ENCODE assay signal across 8 cellular contexts in genomic region chr19:46579286-46579944, GRCh38. TPM values are rescaled to one million over a fixed set of nuclear protein-coding genes. Genes with fewer than 3 reads are reported as not detected.
DNase-seq lines count a peak whose midpoint lies in the region; ATAC-seq and TF ChIP-seq lines count a peak whose summit lies in the region.

No MANE protein-coding gene starts in this region.

- peak overlapping the region; percentile 56 for H3K27ac Mint-ChIP-seq in activated T-cell treated with anti-CD3 and anti-CD28 coated beads, Interleukin-2, amount 50 U/mL, for 72 hours
- H3K27ac Mint-ChIP-seq in memory B cell: peak overlapping the region; percentile 63
- no peak overlapping the region for H3K27ac Mint-ChIP-seq in activated T-helper 2 cell treated with anti-CD3 and anti-CD28 coated beads, Interferon-gamma antibody, Interleukin-2, Interleukin-4, amounts not matched to agents 10 μg/mL and 5 μg/mL and 100 μg/mL, durations not matched to agents 14 hours and 24 hours and 36 hours

- TF ChIP-seq CTCF in AG09309 (IDR thresholded peaks at IDR 0.05; ENCODE audit: control insufficient read depth, insufficient read depth, low read depth, low read length, missing control alignments): peak; percentile 43
- no peak for TF ChIP-seq CTCF in gastroesophageal sphincter (IDR thresholded peaks at IDR 0.05)

- H3K4me3 ChIP-seq in AG09309 (ENCODE audit: control insufficient read depth, low read depth, low read length): no peak overlapping the region
- H3K4me3 ChIP-seq in gastroesophageal sphincter: no peak overlapping the region

- ATAC-seq in activated T-cell treated with anti-CD3 and anti-CD28 coated beads, Interleukin-2, amount 50 U/mL, for 72 hours (replicated peaks in 1 of 2): peak in 1 of 2 donors; percentile 36
- peak; percentile 37 for ATAC-seq in memory B cell (ENCODE audit: low read depth)
- no peak for ATAC-seq in gastroesophageal sphincter
- no peak for ATAC-seq in GM21786 (IDR thresholded peaks at IDR 0.05; ENCODE audit: unreplicated experiment)

- TF ChIP-seq POLR2A in gastroesophageal sphincter (IDR thresholded peaks at IDR 0.05): no peak

- no peaks in the 10 kb centered on the region for H3K9me3 ChIP-seq in gastroesophageal sphincter

- H3K36me3 ChIP-seq in gastroesophageal sphincter: no peaks in the 10 kb centered on the region

- peaks cover 20% of the 10 kb centered on the region for H3K4me1 Mint-ChIP-seq in activated T-cell treated with anti-CD3 and anti-CD28 coated beads, Interleukin-2, amount 50 U/mL, for 72 hours (ENCODE audit: low read depth)
- H3K4me1 Mint-ChIP-seq in memory B cell: peaks cover 9% of the 10 kb centered on the region
- H3K4me1 Mint-ChIP-seq in activated T-helper 2 cell treated with anti-CD3 and anti-CD28 coated beads, Interferon-gamma antibody, Interleukin-2, Interleukin-4, amounts not matched to agents 10 μg/mL and 5 μg/mL and 100 μg/mL, durations not matched to agents 14 hours and 24 hours and 36 hours (ENCODE audit: low read depth): peaks cover 14% of the 10 kb centered on the region

- no peaks in the 10 kb centered on the region for H3K4me1 ChIP-seq in gastroesophageal sphincter

- intact Hi-C loops in activated T-helper 2 cell treated with anti-CD3 and anti-CD28 coated beads, Interferon-gamma antibody, Interleukin-2, Interleukin-4, amounts not matched to agents 10 μg/mL and 5 μg/mL and 100 μg/mL, durations not matched to agents 14 hours and 24 hours and 36 hours (cut with micrococcal nuclease): no loop called here

- H3K27ac ChIP-seq in gastroesophageal sphincter: no peak overlapping the region

- no peaks in the 10 kb centered on the region for H3K36me3 Mint-ChIP-seq in activated T-cell treated with anti-CD3 and anti-CD28 coated beads, Interleukin-2, amount 50 U/mL, for 72 hours (ENCODE audit: insufficient read depth in 2 of 2)
- H3K36me3 Mint-ChIP-seq in memory B cell: peaks cover 7% of the 10 kb centered on the region
- no peaks in the 10 kb centered on the region for H3K36me3 Mint-ChIP-seq in activated T-helper 2 cell treated with anti-CD3 and anti-CD28 coated beads, Interferon-gamma antibody, Interleukin-2, Interleukin-4, amounts not matched to agents 10 μg/mL and 5 μg/mL and 100 μg/mL, durations not matched to agents 14 hours and 24 hours and 36 hours (ENCODE audit: low read depth)

- WGBS in gastroesophageal sphincter (ENCODE audit: low coverage in 1 of 2), 2 donors: 52 to 53% methylated on average over 9 to 10 of the region's 10 CpGs

- no peaks in the 10 kb centered on the region for H3K9me3 Mint-ChIP-seq in activated T-cell treated with anti-CD3 and anti-CD28 coated beads, Interleukin-2, amount 50 U/mL, for 72 hours
- peaks cover 5% of the 10 kb centered on the region for H3K9me3 Mint-ChIP-seq in memory B cell
- no peaks in the 10 kb centered on the region for H3K9me3 Mint-ChIP-seq in activated T-helper 2 cell treated with anti-CD3 and anti-CD28 coated beads, Interferon-gamma antibody, Interleukin-2, Interleukin-4, amounts not matched to agents 10 μg/mL and 5 μg/mL and 100 μg/mL, durations not matched to agents 14 hours and 24 hours and 36 hours

- no peaks in the 10 kb centered on the region for H3K27me3 ChIP-seq in gastroesophageal sphincter

- H3K27me3 Mint-ChIP-seq in activated T-cell treated with anti-CD3 and anti-CD28 coated beads, Interleukin-2, amount 50 U/mL, for 72 hours (ENCODE audit: low read depth): no peaks in the 10 kb centered on the region
- H3K27me3 Mint-ChIP-seq in memory B cell: no peaks in the 10 kb centered on the region
- H3K27me3 Mint-ChIP-seq in activated T-helper 2 cell treated with anti-CD3 and anti-CD28 coated beads, Interferon-gamma antibody, Interleukin-2, Interleukin-4, amounts not matched to agents 10 μg/mL and 5 μg/mL and 100 μg/mL, durations not matched to agents 14 hours and 24 hours and 36 hours (ENCODE audit: low read depth): peaks cover 15% of the 10 kb centered on the region

- TF ChIP-seq EP300 in gastroesophageal sphincter (IDR thresholded peaks at IDR 0.05): no peak

- H3K4me3 Mint-ChIP-seq in activated T-cell treated with anti-CD3 and anti-CD28 coated beads, Interleukin-2, amount 50 U/mL, for 72 hours: peak overlapping the region in 1 of 2 donors; percentile 41
- no peak overlapping the region for H3K4me3 Mint-ChIP-seq in memory B cell
- H3K4me3 Mint-ChIP-seq in activated T-helper 2 cell treated with anti-CD3 and anti-CD28 coated beads, Interferon-gamma antibody, Interleukin-2, Interleukin-4, amounts not matched to agents 10 μg/mL and 5 μg/mL and 100 μg/mL, durations not matched to agents 14 hours and 24 hours and 36 hours (ENCODE audit: low read depth): no peak overlapping the region

- DNase-seq in AG09309 (ENCODE audit: low read depth) (no peak), GM19238 (ENCODE audit: insufficient read length, low spot score) (peak; percentile 16), memory B cell (ENCODE audit: low spot score in 2 of 2) (peak in 1 of 2 donors; percentile 25), DMS79 treated with DMSO at 0.1 percent for 48 hours (lab: John Stamatoyannopoulos, UW) (no peak)
- DNase-seq in activated T-cell treated with anti-CD3 and anti-CD28 coated beads, Interleukin-2, amount 50 U/mL, for 72 hours: peak in 1 of 2 donors; percentile 57
- no peak for DNase-seq in activated T-helper 2 cell treated with anti-CD3 and anti-CD28 coated beads, Interferon-gamma antibody, Interleukin-2, Interleukin-4, amounts not matched to agents 10 μg/mL and 5 μg/mL and 100 μg/mL, durations not matched to agents 14 hours and 24 hours and 36 hours (ENCODE audit: low spot score)

RNA-seq across cellular contexts. Expression of gene CALM3, which starts 21.7 kb away (rescaled TPM):
- 100 to 1,000 TPM; 292 to 300 TPM for total RNA-seq in activated T-cell treated with anti-CD3 and anti-CD28 coated beads, Interleukin-2, amount 50 U/mL, for 72 hours
- 537 and 553 TPM in 2 replicates for total RNA-seq in activated T-helper 2 cell treated with anti-CD3 and anti-CD28 coated beads, Interferon-gamma antibody, Interleukin-2, Interleukin-4, amounts not matched to agents 10 μg/mL and 5 μg/mL and 100 μg/mL, durations not matched to agents 14 hours and 24 hours and 36 hours
- total RNA-seq in gastroesophageal sphincter: 100 to 1,000 TPM; 128 to 193 (median 163) TPM

RNA-seq across cellular contexts. Expression of gene PTGIR, which starts 45.5 kb away (rescaled TPM):
- total RNA-seq in activated T-cell treated with anti-CD3 and anti-CD28 coated beads, Interleukin-2, amount 50 U/mL, for 72 hours: 10 to 100 TPM; 32.4 to 47.1 TPM
- total RNA-seq in activated T-helper 2 cell treated with anti-CD3 and anti-CD28 coated beads, Interferon-gamma antibody, Interleukin-2, Interleukin-4, amounts not matched to agents 10 μg/mL and 5 μg/mL and 100 μg/mL, durations not matched to agents 14 hours and 24 hours and 36 hours: 214 and 218 TPM in 2 replicates
- 1 to 10 TPM; 3.6 to 5.9 (median 4.3) TPM for total RNA-seq in gastroesophageal sphincter

RNA-seq across cellular contexts. Expression of gene GNG8, which starts 56.6 kb away (rescaled TPM):
- 10 to 100 TPM; 24.8 to 29.5 TPM for total RNA-seq in activated T-cell treated with anti-CD3 and anti-CD28 coated beads, Interleukin-2, amount 50 U/mL, for 72 hours
- 21.4 and 29.1 TPM in 2 replicates for total RNA-seq in activated T-helper 2 cell treated with anti-CD3 and anti-CD28 coated beads, Interferon-gamma antibody, Interleukin-2, Interleukin-4, amounts not matched to agents 10 μg/mL and 5 μg/mL and 100 μg/mL, durations not matched to agents 14 hours and 24 hours and 36 hours
- not detected for total RNA-seq in gastroesophageal sphincter

Comparison
In these comparisons a context has a peak if more than half of its experiments do, and no peak if none do; other contexts are left out.
1. RNA of gene PTGIR, which starts 45.5 kb away (total RNA-seq): 214 to 218 TPM in activated T-helper 2 cell treated with anti-CD3 and anti-CD28 coated beads, Interferon-gamma antibody, Interleukin-2, Interleukin-4, amounts not matched to agents 10 μg/mL and 5 μg/mL and 100 μg/mL, durations not matched to agents 14 hours and 24 hours and 36 hours and 32.4 to 47.1 TPM in activated T-cell treated with anti-CD3 and anti-CD28 coated beads, Interleukin-2, amount 50 U/mL, for 72 hours; 3.6 to 5.9 TPM in gastroesophageal sphincter; every median in the first group is over 4 times any median in the second.
2. RNA of gene GNG8, which starts 56.6 kb away (total RNA-seq): 24.8 to 29.5 TPM in activated T-cell treated with anti-CD3 and anti-CD28 coated beads, Interleukin-2, amount 50 U/mL, for 72 hours and 21.4 to 29.1 TPM in activated T-helper 2 cell treated with anti-CD3 and anti-CD28 coated beads, Interferon-gamma antibody, Interleukin-2, Interleukin-4, amounts not matched to agents 10 μg/mL and 5 μg/mL and 100 μg/mL, durations not matched to agents 14 hours and 24 hours and 36 hours; not detected in gastroesophageal sphincter; every median in the first group is over 10 times any median in the second.